ENCODE assay signal across 17 cellular contexts in genomic region chr6:10351678-10352220, GRCh38.
DNase-seq lines count a peak whose midpoint lies in the region; ATAC-seq, FAIRE-seq and TF ChIP-seq lines count a peak whose summit lies in the region.
"Had no signal": no experiment of that assay in that cellular context is flagged by ENCODE, and none has a peak within 500 bp of the region (broad histone marks: within the 10 kb centered on the region; RNA-seq: fewer than 3 reads in every experiment).

No MANE protein-coding gene starts in this region.

- H3K9ac ChIP-seq in IMR-90 (ENCODE audit: low read depth, low read length) (no peak overlapping the region), H1 (replicated peaks in 1 of 4; ENCODE audit: extremely low read depth in 1 of 4, low read depth in 3 of 4, low read length in 3 of 4) (no peak overlapping the region)

- H2AFZ ChIP-seq in IMR-90 (replicated peaks; ENCODE audit: low read length, poor library complexity): peak overlapping the region; percentile 66
- no peak overlapping the region for H2AFZ ChIP-seq in H1 (ENCODE audit: low read length)

- no peak overlapping the region for H3K27ac ChIP-seq in IMR-90 (ENCODE audit: insufficient read depth, low read length)
- no peak overlapping the region for H3K27ac ChIP-seq in H1 (ENCODE audit: low read depth, low read length)
- no peak overlapping the region for H3K27ac ChIP-seq in small intestine (ENCODE audit: low read depth in 1 of 2, low read length in 1 of 2)

- H3K14ac ChIP-seq in IMR-90 (replicated peaks; ENCODE audit: low read depth, low read length): no peak overlapping the region
- H3K14ac ChIP-seq in H1 (ENCODE audit: insufficient read length): no peak overlapping the region

- TF ChIP-seq CTCF in IMR-90 (conservative IDR thresholded peaks at IDR 0.05; ENCODE audit: low read depth, low read length): no peak
- no peak for TF ChIP-seq CTCF in H1 (IDR thresholded peaks at IDR 0.05; ENCODE audit: control extremely low read depth in 1 of 3, insufficient read depth in 1 of 3, low read depth in 1 of 3, low read length in 3 of 3)
- TF ChIP-seq CTCF in nephron (IDR thresholded peaks at IDR 0.05; ENCODE audit: unreplicated experiment in 3 of 3): no peak

- H3K4me1 ChIP-seq in IMR-90 (ENCODE audit: control insufficient read depth, insufficient read depth, low read length): no peaks in the 10 kb centered on the region
- H3K4me1 ChIP-seq in H1 (replicated peaks in 1 of 4; ENCODE audit: control insufficient read depth in 3 of 4, insufficient read depth in 4 of 4, low read length in 3 of 4): no peaks in the 10 kb centered on the region
- no peaks in the 10 kb centered on the region for H3K4me1 ChIP-seq in small intestine (ENCODE audit: control insufficient read depth in 2 of 2, insufficient read depth in 1 of 2, low read depth in 1 of 2, low read length in 1 of 2)
- H3K4me1 ChIP-seq: BE2C had no signal

- H2BK5ac ChIP-seq in IMR-90 (ENCODE audit: low read depth, low read length, poor library complexity, severe bottlenecking) (no peak overlapping the region), H1 (ENCODE audit: low read depth, low read length) (no peak overlapping the region)

- 44% methylated on average over 5 of the region's 16 CpGs; no CpG with 5 or more reads in 1 of the 2 experiments for WGBS in IMR-90 (ENCODE audit: extremely low coverage in 2 of 2, insufficient read length in 1 of 2), 2 experiments
- WGBS in H1 (ENCODE audit: extremely low coverage in 1 of 2, insufficient coverage in 1 of 2, insufficient read length in 1 of 2, insufficient replicate concordance in 2 of 2, low coverage in 1 of 2, low lambda C conversion rate in 2 of 2, missing lambda C conversion rate in 1 of 2), 2 experiments: 88% methylated on average over 16 of the region's 16 CpGs; no CpG with 5 or more reads in 1 of the 2 experiments
- 80 to 87% (median 84%) methylated on average over 16 of the region's 16 CpGs for WGBS in small intestine, 3 donors

- H3K4me3 Mint-ChIP-seq in nephron: no peak overlapping the region
- H3K4me3 Mint-ChIP-seq: CD4-positive, CD25-positive, alpha-beta regulatory T cell had no signal

- no peaks in the 10 kb centered on the region for H3K79me1 ChIP-seq in IMR-90 (ENCODE audit: low read depth in 1 of 2, low read length in 2 of 2)
- no peaks in the 10 kb centered on the region for H3K79me1 ChIP-seq in H1 (ENCODE audit: low read depth, low read length)

- peak overlapping the region; percentile 50; the same call in 1 of the 2 replicates for H2BK12ac ChIP-seq in H1 (ENCODE audit: low read depth, low read length)

- in situ Hi-C loops in IMR-90 (cut with MboI; ENCODE audit: low sequenced_read_pairs): no loop called here

- no peak overlapping the region for H3K4me2 ChIP-seq in IMR-90 (ENCODE audit: low read depth, low read length)
- no peak overlapping the region for H3K4me2 ChIP-seq in H1 (ENCODE audit: insufficient read depth in 1 of 2, low read depth in 2 of 2, low read length in 2 of 2)

- no peaks in the 10 kb centered on the region for H3K9me3 Mint-ChIP-seq in nephron

- no peak for TF ChIP-seq RAD21 in IMR-90 (IDR thresholded peaks at IDR 0.05; ENCODE audit: low read length)
- no peak for TF ChIP-seq RAD21 in H1 (IDR thresholded peaks at IDR 0.05 in 1 of 2, conservative IDR thresholded peaks at IDR 0.05 in 1 of 2; ENCODE audit: low read depth in 2 of 2, low read length in 2 of 2)

- H3K56ac ChIP-seq in IMR-90 (ENCODE audit: extremely low read depth, insufficient read depth, low read length) (no peak overlapping the region), H1 (replicated peaks; ENCODE audit: insufficient read length, low read depth, low read length) (no peak overlapping the region)

- no peaks in the 10 kb centered on the region for H3K36me3 Mint-ChIP-seq in nephron (ENCODE audit: low read depth)
- H3K36me3 Mint-ChIP-seq: CD4-positive, CD25-positive, alpha-beta regulatory T cell had no signal

- intact Hi-C loops in IMR-90 (cut with micrococcal nuclease): no loop called here

- H3K36me3 ChIP-seq in IMR-90 (ENCODE audit: control insufficient read depth, insufficient read depth, low read length) (no peaks in the 10 kb centered on the region), H1 (ENCODE audit: control insufficient read depth in 2 of 4, insufficient read depth in 4 of 4, low read length in 3 of 4) (no peaks in the 10 kb centered on the region), small intestine (ENCODE audit: control insufficient read depth in 2 of 2, insufficient read depth in 2 of 2, low read length in 2 of 2) (no peaks in the 10 kb centered on the region)
- H3K36me3 ChIP-seq: BE2C had no signal

- POLR2A ChIA-PET in IMR-90 (lab: Charles Lee; ENCODE audit: unreplicated experiment) (no interaction called here), H1 (lab: Charles Lee; ENCODE audit: partially characterized antibody) (no interaction called here)

- no peaks in the 10 kb centered on the region for H3K23me2 ChIP-seq in H1 (ENCODE audit: low read depth, low read length)

- H3K4me1 Mint-ChIP-seq in nephron: peaks cover 9% of the 10 kb centered on the region

- no peak overlapping the region for H3K23ac ChIP-seq in IMR-90 (ENCODE audit: low read depth, low read length)
- H3K23ac ChIP-seq in H1 (ENCODE audit: insufficient read length): no peak overlapping the region

- H3K18ac ChIP-seq in IMR-90 (ENCODE audit: low read depth, low read length) (no peak overlapping the region), H1 (ENCODE audit: extremely low read depth, low read length) (no peak overlapping the region; the same call in 1 of the 2 replicates)

- H4K8ac ChIP-seq in IMR-90 (ENCODE audit: low read depth in 2 of 2, low read length in 2 of 2) (no peak overlapping the region), H1 (ENCODE audit: extremely low read depth, insufficient read depth, low read length) (no peak overlapping the region)

- H3K27me3 Mint-ChIP-seq in nephron (ENCODE audit: low read depth): peaks cover 34% of the 10 kb centered on the region
- H3K27me3 Mint-ChIP-seq: CD4-positive, CD25-positive, alpha-beta regulatory T cell had no signal

- no peak overlapping the region for H2BK15ac ChIP-seq in IMR-90 (ENCODE audit: low read depth, low read length)
- H2BK15ac ChIP-seq in H1 (ENCODE audit: low read length): no peak overlapping the region

- no peaks in the 10 kb centered on the region for H3K27me3 ChIP-seq in IMR-90 (ENCODE audit: control insufficient read depth, insufficient read depth, low read length)
- 0 out of 7 replicates have a peak, but pooled peaks cover 0 to 2% (median 0%) of the 10 kb centered on the region in 4 experiments for H3K27me3 ChIP-seq in H1 (replicated peaks in 1 of 4; ENCODE audit: control insufficient read depth in 3 of 4, extremely low read depth in 1 of 4, insufficient read depth in 3 of 4, low read length in 3 of 4)
- no peaks in the 10 kb centered on the region for H3K27me3 ChIP-seq in small intestine (ENCODE audit: control insufficient read depth in 2 of 2, insufficient read depth in 2 of 2, low read length in 2 of 2)
- H3K27me3 ChIP-seq: BE2C had no signal

- TF ChIP-seq POLR2A in IMR-90 (IDR thresholded peaks at IDR 0.05; ENCODE audit: low read depth, low read length): no peak
- no peak for TF ChIP-seq POLR2A in H1 (IDR thresholded peaks at IDR 0.05; ENCODE audit: control extremely low read depth in 1 of 2, low read depth in 2 of 2, low read length in 2 of 2)

- H2BK20ac ChIP-seq in IMR-90 (ENCODE audit: low read depth, low read length): no peak overlapping the region
- no peak overlapping the region for H2BK20ac ChIP-seq in H1 (ENCODE audit: low read length)

- no peak for ATAC-seq in IMR-90 (ENCODE audit: low read depth)
- ATAC-seq: GM12878, PC-3 had no signal

- H3K9me1 ChIP-seq in IMR-90 (ENCODE audit: insufficient read depth, low read length): no peaks in the 10 kb centered on the region

- no peaks in the 10 kb centered on the region for H3K79me2 ChIP-seq in H1 (ENCODE audit: control insufficient read depth in 1 of 2, insufficient read depth in 2 of 2, low read length in 2 of 2)

- H3K4me3 ChIP-seq in IMR-90 (ENCODE audit: insufficient read depth, low read depth, low read length): no peak overlapping the region
- H3K4me3 ChIP-seq in H1 (ENCODE audit: extremely low read depth in 1 of 4, insufficient read depth in 2 of 4, low read depth in 3 of 4, low read length in 4 of 4): no peak overlapping the region
- no peak overlapping the region for H3K4me3 ChIP-seq in small intestine (ENCODE audit: low read depth in 1 of 2, low read length in 2 of 2)
- H3K4me3 ChIP-seq: GM12878 had no signal

- no peak for TF ChIP-seq EP300 in H1 (IDR thresholded peaks at IDR 0.05; ENCODE audit: borderline replicate concordance in 1 of 2, low read depth in 2 of 2, low read length in 2 of 2)

- H3K9me3 ChIP-seq in IMR-90 (ENCODE audit: control insufficient read depth, insufficient read depth, low read length): peaks cover 14% of the 10 kb centered on the region
- no peaks in the 10 kb centered on the region for H3K9me3 ChIP-seq in H1 (ENCODE audit: insufficient read depth in 2 of 2, low read depth in 1 of 2, low read length in 1 of 2)
- no peaks in the 10 kb centered on the region for H3K9me3 ChIP-seq in small intestine (ENCODE audit: control insufficient read depth, low read depth)
- H3K9me3 ChIP-seq: BE2C had no signal

- peak; percentile 22 for DNase-seq in ELF-1 (ENCODE audit: low read depth, low spot score)
- DNase-seq in IMR-90: no peak
- no peak for DNase-seq in H1 (ENCODE audit: low read depth in 1 of 2, low spot score in 2 of 2)
- DNase-seq in small intestine: no peak
- DNase-seq in T1000 (lab: John Stamatoyannopoulos, UW): no peak
- DNase-seq in middle frontal gyrus (ENCODE audit: extremely low spot score, low spot score): no peak
- DNase-seq in NCI-H187 (lab: John Stamatoyannopoulos, UW): no peak
- DNase-seq: BE2C; CD4-positive, CD25-positive, alpha-beta regulatory T cell; COR-L47; GF-D8; Karpas-422; NCI-H1092 treated with DMSO at 0.1 percent for 48 hours; NCI-H82; PC-3 had no signal

- CTCF ChIA-PET in IMR-90 (lab: Yijun Ruan, JAX): interaction anchor here (0.6 kb wide), 1 partner anchor 13 kb away, joined by 3 read pairs; no protein-coding TSS in a partner anchor
- CTCF ChIA-PET in H1 (lab: Charles Lee; ENCODE audit: partially characterized antibody): interaction anchor here (1.4 to 2.3 kb wide), 3 partner anchors 29 to 103 kb away, joined by 4 to 7 read pairs (median 5); no protein-coding TSS in a partner anchor

- no peak overlapping the region for H4K91ac ChIP-seq in IMR-90 (ENCODE audit: insufficient read depth, low read depth, low read length)
- no peak overlapping the region for H4K91ac ChIP-seq in H1 (replicated peaks; ENCODE audit: insufficient read length, low read length)

- H4K20me1 ChIP-seq in IMR-90 (ENCODE audit: insufficient read depth, low read length): no peaks in the 10 kb centered on the region
- no peaks in the 10 kb centered on the region for H4K20me1 ChIP-seq in H1 (replicated peaks in 1 of 2; ENCODE audit: control insufficient read depth in 1 of 2, insufficient read depth in 2 of 2, low read length in 2 of 2)

- no TSS peak for BruUV-seq in IMR-90 (replicated peaks; lab: Mats Ljungman, UMichigan)

- H3K4ac ChIP-seq in IMR-90 (ENCODE audit: low read depth, low read length) (no peak overlapping the region), H1 (replicated peaks; ENCODE audit: insufficient read length, low read depth, low read length) (no peak overlapping the region)

- no peak overlapping the region for H2BK120ac ChIP-seq in IMR-90 (ENCODE audit: low read depth, low read length)
- no peak overlapping the region for H2BK120ac ChIP-seq in H1 (replicated peaks; ENCODE audit: low read depth, low read length)

- no peak overlapping the region for H2AK9ac ChIP-seq in IMR-90 (replicated peaks; ENCODE audit: low read depth, low read length, poor library complexity)

- no peak overlapping the region for H4K5ac ChIP-seq in IMR-90 (ENCODE audit: low read depth, low read length)
- no peak overlapping the region for H4K5ac ChIP-seq in H1 (ENCODE audit: insufficient read length, low read depth, low read length)

- no peak for FAIRE-seq in H1 (lab: Jason Lieb, UNC)
- no peak for FAIRE-seq in small intestine (lab: Jason Lieb, UNC)
- FAIRE-seq: GM12878 had no signal

- H3K27ac Mint-ChIP-seq in nephron: peak overlapping the region in 2 of 3 experiments; percentile 36 to 65
- H3K27ac Mint-ChIP-seq: CD4-positive, CD25-positive, alpha-beta regulatory T cell had no signal

- H2AK5ac ChIP-seq in IMR-90 (ENCODE audit: low read depth, low read length) (no peak overlapping the region), H1 (ENCODE audit: low read depth, low read length) (no peak overlapping the region)

- dilution Hi-C loops in IMR-90 (cut with HindIII; ENCODE audit: low sequenced_read_pairs, unreplicated experiment): no loop called here
